30 cellular contexts compared by ENCODE assay signal in the genomic region with DNA sequence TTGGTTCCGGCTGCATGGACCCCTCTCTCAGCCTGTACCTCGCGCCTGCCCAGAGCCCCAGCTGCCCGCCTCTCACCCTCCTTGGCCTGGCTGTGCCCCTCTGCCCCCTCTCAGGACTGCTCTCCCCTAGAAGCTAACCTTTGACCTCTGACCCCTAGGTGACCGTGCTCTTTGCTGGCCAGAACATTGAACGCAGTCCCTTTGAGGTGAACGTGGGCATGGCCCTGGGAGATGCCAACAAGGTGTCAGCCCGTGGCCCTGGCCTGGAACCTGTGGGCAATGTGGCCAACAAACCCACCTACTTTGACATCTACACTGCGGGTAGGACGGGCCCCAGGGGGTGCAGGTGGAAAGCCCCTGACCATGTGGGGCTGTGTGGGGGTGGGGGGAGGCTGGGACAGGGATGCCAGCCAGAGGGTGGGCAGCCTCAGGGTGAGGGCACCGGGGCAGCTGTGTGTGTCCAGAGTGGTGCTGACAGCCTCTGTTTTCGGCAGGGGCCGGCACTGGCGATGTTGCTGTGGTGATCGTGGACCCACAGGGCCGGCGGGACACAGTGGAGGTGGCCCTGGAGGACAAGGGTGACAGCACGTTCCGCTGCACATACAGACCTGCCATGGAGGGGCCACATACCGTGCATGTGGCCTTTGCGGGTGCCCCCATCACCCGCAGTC. TPM values are rescaled to one million over a fixed set of nuclear protein-coding genes. Genes with fewer than 3 reads are reported as not detected.
DNase-seq lines count a peak whose midpoint lies in the region; ATAC-seq and TF ChIP-seq lines count a peak whose summit lies in the region.
"Had no signal": no experiment of that assay in that cellular context is flagged by ENCODE, and none has a peak within 500 bp of the region (broad histone marks: within the 10 kb centered on the region; RNA-seq: fewer than 3 reads in every experiment).

No MANE protein-coding gene starts in this region.

- no peak overlapping the region for H3K4me3 ChIP-seq in muscle layer of colon (ENCODE audit: low read depth in 1 of 2, low read length in 2 of 2)
- H3K4me3 ChIP-seq in transverse colon = no peak overlapping the region
- H3K4me3 ChIP-seq in MG63 = no peak overlapping the region

- ATAC-seq in activated naive CD8-positive, alpha-beta T cell treated with anti-CD3 and anti-CD28 coated beads, Interleukin-2, amount 50 U/mL, for 24 hours = no peak
- no peak for ATAC-seq in GM19463 (IDR thresholded peaks at IDR 0.05; ENCODE audit: unreplicated experiment)
- ATAC-seq: esophagus mucosa; naive thymus-derived CD4-positive, alpha-beta T cell; SK-N-SH treated with all-trans-retinoic acid at 6 μM for 48 hours had no signal

- no peaks in the 10 kb centered on the region for H3K27me3 Mint-ChIP-seq in activated naive CD8-positive, alpha-beta T cell treated with anti-CD3 and anti-CD28 coated beads for 36 hours
- no peaks in the 10 kb centered on the region for H3K27me3 Mint-ChIP-seq in activated naive CD8-positive, alpha-beta T cell treated with anti-CD3 and anti-CD28 coated beads, Interleukin-2, amount 50 U/mL, for 24 hours
- H3K27me3 Mint-ChIP-seq: activated naive CD4-positive, alpha-beta T cell treated with anti-CD3 and anti-CD28 coated beads, Interleukin-2, amount 50 U/mL, for 24 hours had no signal

- H3K4me1 ChIP-seq in muscle layer of colon (ENCODE audit: insufficient read depth, low read length) = peaks cover 33% of the 10 kb centered on the region
- H3K4me1 ChIP-seq in transverse colon = peaks cover 0 to 19% (median 10%) of the 10 kb centered on the region in 4 donors

- no peaks in the 10 kb centered on the region for H3K36me3 Mint-ChIP-seq in activated naive CD8-positive, alpha-beta T cell treated with anti-CD3 and anti-CD28 coated beads for 36 hours
- H3K36me3 Mint-ChIP-seq in activated naive CD8-positive, alpha-beta T cell treated with anti-CD3 and anti-CD28 coated beads, Interleukin-2, amount 50 U/mL, for 24 hours (ENCODE audit: low read depth) = no peaks in the 10 kb centered on the region
- H3K36me3 Mint-ChIP-seq: activated naive CD4-positive, alpha-beta T cell treated with anti-CD3 and anti-CD28 coated beads, Interleukin-2, amount 50 U/mL, for 24 hours; CD4-positive, alpha-beta memory T cell; memory B cell; naive thymus-derived CD4-positive, alpha-beta T cell; type B pancreatic cell had no signal

- no peak for TF ChIP-seq POLR2A in transverse colon (IDR thresholded peaks at IDR 0.05)

- no peak for TF ChIP-seq CTCF in transverse colon (IDR thresholded peaks at IDR 0.05)

- H3K9me3 Mint-ChIP-seq in activated naive CD8-positive, alpha-beta T cell treated with anti-CD3 and anti-CD28 coated beads for 36 hours = no peaks in the 10 kb centered on the region
- no peaks in the 10 kb centered on the region for H3K9me3 Mint-ChIP-seq in activated naive CD8-positive, alpha-beta T cell treated with anti-CD3 and anti-CD28 coated beads, Interleukin-2, amount 50 U/mL, for 24 hours
- H3K9me3 Mint-ChIP-seq: activated naive CD4-positive, alpha-beta T cell treated with anti-CD3 and anti-CD28 coated beads, Interleukin-2, amount 50 U/mL, for 24 hours; CD4-positive, alpha-beta memory T cell; HFFc6; memory B cell; naive thymus-derived CD4-positive, alpha-beta T cell; T-helper 2 cell treated with Interferon-gamma antibody and Interleukin-4, amounts not matched to agents 5 μg/mL and 100 μg/mL, for 36 hours; type B pancreatic cell had no signal

- WGBS in transverse colon (ENCODE audit: low coverage in 1 of 2), 2 donors = 92% methylated on average over 19 of the region's 22 CpGs; no CpG with 5 or more reads in 1 of the 2 donors

- H3K36me3 ChIP-seq in muscle layer of colon (ENCODE audit: insufficient read depth, low read length) (peaks cover 84% of the 10 kb centered on the region), transverse colon (no peaks in the 10 kb centered on the region), MG63 (peaks cover 47% of the 10 kb centered on the region)

- H3K4me1 Mint-ChIP-seq in activated naive CD8-positive, alpha-beta T cell treated with anti-CD3 and anti-CD28 coated beads for 36 hours = peaks cover 4% of the 10 kb centered on the region
- peaks cover 4% of the 10 kb centered on the region for H3K4me1 Mint-ChIP-seq in activated naive CD8-positive, alpha-beta T cell treated with anti-CD3 and anti-CD28 coated beads, Interleukin-2, amount 50 U/mL, for 24 hours
- H3K4me1 Mint-ChIP-seq: activated naive CD4-positive, alpha-beta T cell treated with anti-CD3 and anti-CD28 coated beads, Interleukin-2, amount 50 U/mL, for 24 hours had no signal

- no peak overlapping the region for H3K27ac Mint-ChIP-seq in activated naive CD8-positive, alpha-beta T cell treated with anti-CD3 and anti-CD28 coated beads for 36 hours
- no peak overlapping the region for H3K27ac Mint-ChIP-seq in activated naive CD8-positive, alpha-beta T cell treated with anti-CD3 and anti-CD28 coated beads, Interleukin-2, amount 50 U/mL, for 24 hours
- H3K27ac Mint-ChIP-seq: activated naive CD4-positive, alpha-beta T cell treated with anti-CD3 and anti-CD28 coated beads, Interleukin-2, amount 50 U/mL, for 24 hours; memory B cell; T-helper 2 cell treated with Interferon-gamma antibody and Interleukin-4, amounts not matched to agents 5 μg/mL and 100 μg/mL, for 36 hours; type B pancreatic cell had no signal

- H3K9me3 ChIP-seq in muscle layer of colon (ENCODE audit: low read length) (no peaks in the 10 kb centered on the region), transverse colon (no peaks in the 10 kb centered on the region), MG63 (no peaks in the 10 kb centered on the region)

- no peak for DNase-seq in activated naive CD8-positive, alpha-beta T cell treated with anti-CD3 and anti-CD28 coated beads for 36 hours
- DNase-seq in activated naive CD8-positive, alpha-beta T cell treated with anti-CD3 and anti-CD28 coated beads, Interleukin-2, amount 50 U/mL, for 24 hours = no peak
- DNase-seq in epidermal melanocyte (ENCODE audit: insufficient read length, low spot score) (peak; percentile 4), transverse colon (no peak), T-helper 2 cell (no peak), MG63 (no peak)
- DNase-seq: activated CD4-positive, alpha-beta T cell treated with anti-CD3 and anti-CD28 coated beads, Interleukin-2, amount 50 U/mL, for 1 hour; AML-193; CD4-positive, alpha-beta memory T cell; DMS 273 treated with DMSO at 0.1 percent for 48 hours; effector CD8-positive, alpha-beta T cell; foreskin melanocyte; HFFc6; naive thymus-derived CD4-positive, alpha-beta T cell; NCI-H1105 treated with DMSO at 0.1 percent for 48 hours; NCI-H2029 treated with DMSO at 0.1 percent for 48 hours; NCI-H2227 treated with DMSO at 0.1 percent for 48 hours; NCI-H748 treated with DMSO at 0.1 percent for 48 hours; occipital lobe; stimulated activated CD4-positive, alpha-beta T cell treated with anti-CD3 and anti-CD28 coated beads, Interleukin-4, amount 100 ng/mL, for 4 hours; stimulated activated naive CD4-positive, alpha-beta T cell treated with Interleukin-2 at 50 U/mL for 16 hours had no signal

- H3K27me3 ChIP-seq in muscle layer of colon (ENCODE audit: control insufficient read depth in 1 of 2, insufficient read depth in 2 of 2, low read length in 2 of 2) = no peaks in the 10 kb centered on the region
- H3K27me3 ChIP-seq in transverse colon = peaks cover 2% of the 10 kb centered on the region
- H3K27me3 ChIP-seq in MG63 = no peaks in the 10 kb centered on the region

- no peak overlapping the region for H3K9ac ChIP-seq in muscle layer of colon (ENCODE audit: low read length)

- intact Hi-C loops in transverse colon (cut with DNase I; ENCODE audit: low total_unique reads) = no loop called here

- in situ Hi-C loops in transverse colon (cut with MboI; ENCODE audit: low pct_ligation_motif_present in 1 of 4, low pct_unique_long_range_greater_than_20kb in 1 of 4, low sequenced_read_pairs in 3 of 4) = no loop called here

- H3K27ac ChIP-seq in muscle layer of colon (ENCODE audit: low read depth, low read length) = peak overlapping the region; percentile 25
- H3K27ac ChIP-seq in transverse colon = peak overlapping the region in 3 of 4 donors; percentile 29 to 78 (median 48)
- H3K27ac ChIP-seq: RWPE1 had no signal

- peak overlapping the region; percentile 25 for H3K4me3 Mint-ChIP-seq in activated naive CD8-positive, alpha-beta T cell treated with anti-CD3 and anti-CD28 coated beads for 36 hours
- no peak overlapping the region for H3K4me3 Mint-ChIP-seq in activated naive CD8-positive, alpha-beta T cell treated with anti-CD3 and anti-CD28 coated beads, Interleukin-2, amount 50 U/mL, for 24 hours
- H3K4me3 Mint-ChIP-seq: activated naive CD4-positive, alpha-beta T cell treated with anti-CD3 and anti-CD28 coated beads, Interleukin-2, amount 50 U/mL, for 24 hours; CD4-positive, alpha-beta memory T cell; HFFc6; memory B cell; naive thymus-derived CD4-positive, alpha-beta T cell; T-helper 2 cell treated with Interferon-gamma antibody and Interleukin-4, amounts not matched to agents 5 μg/mL and 100 μg/mL, for 36 hours; type B pancreatic cell had no signal

- TF ChIP-seq EP300 in transverse colon (IDR thresholded peaks at IDR 0.05; ENCODE audit: low read depth) = no peak

RNA-seq across cellular contexts. Expression of a gene that starts 8.0 kb away (rescaled TPM):
- total RNA-seq in activated naive CD8-positive, alpha-beta T cell treated with anti-CD3 and anti-CD28 coated beads for 36 hours = under 1 TPM; 0.12 to 0.23 TPM
- total RNA-seq in transverse colon = 100 to 1,000 TPM in 1 of 4 donors, 10 to 100 TPM in 3; 21.3 to 234 (median 57.9) TPM
- 71.1 and 93.1 TPM in 2 replicates for total RNA-seq in MG63 (2014; rRNA removed; shearing (Covaris generic); ENCODE audit: low replicate concordance)

RNA-seq across cellular contexts. Expression of a gene that starts 24.4 kb away (rescaled TPM):
- 100 to 1,000 TPM; 125 to 127 TPM for total RNA-seq in activated naive CD8-positive, alpha-beta T cell treated with anti-CD3 and anti-CD28 coated beads for 36 hours
- total RNA-seq in transverse colon = 100 to 1,000 TPM in 1 of 4 donors, 10 to 100 TPM in 3; 25.5 to 128 (median 63.2) TPM
- 83.6 and 97.0 TPM in 2 replicates for total RNA-seq in MG63 (2014; rRNA removed; shearing (Covaris generic); ENCODE audit: low replicate concordance)

RNA-seq across cellular contexts. Expression of a gene that starts 46.5 kb away (rescaled TPM):
- 10 to 100 TPM; 10.8 to 11.0 TPM for total RNA-seq in activated naive CD8-positive, alpha-beta T cell treated with anti-CD3 and anti-CD28 coated beads for 36 hours
- total RNA-seq in transverse colon = 10 to 100 TPM in 2 of 4 donors, 1 to 10 TPM in 2; 1.9 to 16.5 (median 8.3) TPM
- total RNA-seq in MG63 (2014; rRNA removed; shearing (Covaris generic); ENCODE audit: low replicate concordance) = 0.53 TPM in 1 of 2 replicates, not detected in the other

Comparison
In these comparisons a context has a peak if more than half of its experiments do, and no peak if none do; other contexts are left out.
1. RNA of a gene that starts 8.0 kb away (total RNA-seq): 71.1 to 93.1 TPM in MG63 and 21.3 to 234 TPM in transverse colon; 0.12 to 0.23 TPM in activated naive CD8-positive, alpha-beta T cell treated with anti-CD3 and anti-CD28 coated beads for 36 hours; every median in the first group is over 10 times any median in the second.